In the genomic region with DNA sequence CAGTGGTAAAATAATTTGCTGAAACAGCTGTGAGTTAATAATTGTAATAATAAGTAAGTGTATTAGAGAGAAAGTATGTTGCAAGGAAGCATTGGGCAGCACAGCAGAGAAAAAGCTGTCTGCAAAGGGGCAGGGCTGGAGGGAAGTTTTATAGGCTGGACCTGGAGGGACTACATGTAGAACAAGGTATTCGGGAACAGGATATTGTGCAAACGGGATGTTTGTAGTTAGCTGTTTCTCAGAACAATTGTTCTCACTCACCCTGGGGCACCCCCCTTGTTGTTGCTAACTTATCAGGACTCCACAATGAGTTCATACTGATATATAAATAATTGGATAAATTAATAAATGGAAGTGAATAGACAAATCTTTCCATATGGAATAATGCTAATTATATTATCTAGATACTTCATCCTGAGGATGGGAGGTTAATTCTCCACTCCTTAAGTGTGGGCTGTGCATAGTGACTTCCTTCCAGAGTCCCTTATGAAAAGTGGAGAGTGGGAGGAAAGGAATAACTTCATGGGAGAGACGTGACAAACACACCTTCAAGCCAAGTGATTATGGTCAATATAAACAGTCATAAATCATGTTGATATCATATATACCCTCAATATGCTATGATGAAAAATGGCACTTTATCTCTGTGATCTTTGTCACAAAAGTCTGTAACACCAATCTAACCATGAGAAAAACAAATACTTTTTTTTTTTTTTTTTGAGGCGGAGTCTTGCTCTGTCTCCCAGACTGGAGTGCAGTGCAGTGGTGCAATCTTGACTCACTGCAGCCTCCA, we compare ENCODE assay signal across 22 cellular contexts.
"Had no signal": no experiment of that assay in that cellular context is flagged by ENCODE, and none has a peak within 500 bp of the region (broad histone marks: within the 10 kb centered on the region; RNA-seq: fewer than 3 reads in every experiment).

No MANE protein-coding gene starts in this region.

- H3K4me1 ChIP-seq: adrenal gland, ascending aorta, left lung, testis had no signal

- H3K9me3 ChIP-seq: adrenal gland, ascending aorta, left lung, ovary, testis had no signal

- H3K27ac Mint-ChIP-seq: activated naive CD4-positive, alpha-beta T cell treated with anti-CD3 and anti-CD28 coated beads, Interleukin-2, amount 50 U/mL, for 72 hours; immature natural killer cell; mesothelial cell of epicardium; natural killer cell treated with Interleukin-12 subunit alpha and Interleukin-12 subunit beta and Interleukin-15 and Interleukin-18, amount 100 ng/mL, for 72 hours; stimulated activated memory B cell treated with anti-CD40 and anti-IgM and Interleukin-4, amounts not matched to agents 10 μg/mL and 1 μg/mL and 100 μg/mL, for 72 hours; type B pancreatic cell; WTC11 had no signal

- H3K4me1 Mint-ChIP-seq: central memory CD8-positive, alpha-beta T cell; immature natural killer cell; mesothelial cell of epicardium; stimulated activated memory B cell treated with anti-CD40 and anti-IgM and Interleukin-4, amounts not matched to agents 10 μg/mL and 1 μg/mL and 100 μg/mL, for 72 hours; WTC11 had no signal

- H3K27me3 ChIP-seq: adrenal gland, ascending aorta, brain microvascular endothelial cell, left lung, ovary, testis had no signal

- H3K36me3 Mint-ChIP-seq: activated naive CD4-positive, alpha-beta T cell treated with anti-CD3 and anti-CD28 coated beads, Interleukin-2, amount 50 U/mL, for 72 hours; immature natural killer cell; mesothelial cell of epicardium; natural killer cell treated with Interleukin-12 subunit alpha and Interleukin-12 subunit beta and Interleukin-15 and Interleukin-18, amount 100 ng/mL, for 72 hours; stimulated activated memory B cell treated with anti-CD40 and anti-IgM and Interleukin-4, amounts not matched to agents 10 μg/mL and 1 μg/mL and 100 μg/mL, for 72 hours; type B pancreatic cell; WTC11 had no signal

- H3K4me3 Mint-ChIP-seq: central memory CD8-positive, alpha-beta T cell; immature natural killer cell; mesothelial cell of epicardium; natural killer cell treated with Interleukin-12 subunit alpha and Interleukin-12 subunit beta and Interleukin-15 and Interleukin-18, amount 100 ng/mL, for 72 hours; stimulated activated memory B cell treated with anti-CD40 and anti-IgM and Interleukin-4, amounts not matched to agents 10 μg/mL and 1 μg/mL and 100 μg/mL, for 72 hours; type B pancreatic cell; WTC11 had no signal

- H3K36me3 ChIP-seq: adrenal gland, ascending aorta, brain microvascular endothelial cell, left lung, ovary had no signal

- H3K9me3 Mint-ChIP-seq: activated naive CD4-positive, alpha-beta T cell treated with anti-CD3 and anti-CD28 coated beads, Interleukin-2, amount 50 U/mL, for 72 hours; central memory CD8-positive, alpha-beta T cell; immature natural killer cell; natural killer cell treated with Interleukin-12 subunit alpha and Interleukin-12 subunit beta and Interleukin-15 and Interleukin-18, amount 100 ng/mL, for 72 hours; stimulated activated memory B cell treated with anti-CD40 and anti-IgM and Interleukin-4, amounts not matched to agents 10 μg/mL and 1 μg/mL and 100 μg/mL, for 72 hours; type B pancreatic cell had no signal

- H3K27me3 Mint-ChIP-seq: type B pancreatic cell had no signal

- FAIRE-seq: colon had no signal

- H3K4me3 ChIP-seq: adrenal gland, ascending aorta, left lung, lung, ovary, smooth muscle cell, testis had no signal

- DNase-seq: activated T-cell treated with anti-CD3 and anti-CD28 coated beads, Interleukin-2, amount 50 U/mL, for 1 hour; adrenal gland; brain microvascular endothelial cell; foreskin melanocyte; immature natural killer cell; left lung; ovary; stimulated activated CD4-positive, alpha-beta T cell treated with anti-CD3 and anti-CD28 coated beads, Interleukin-15, amount 100 ng/mL, for 24 hours; T-helper 9 cell; testis had no signal

- ATAC-seq: activated naive CD4-positive, alpha-beta T cell treated with anti-CD3 and anti-CD28 coated beads, Interleukin-2, amount 50 U/mL, for 72 hours; left lung; natural killer cell treated with Interleukin-12 subunit alpha and Interleukin-12 subunit beta and Interleukin-15 and Interleukin-18, amount 100 ng/mL, for 72 hours; sciatic nerve; stimulated activated memory B cell treated with anti-CD40 and anti-IgM and Interleukin-4, amounts not matched to agents 10 μg/mL and 1 μg/mL and 100 μg/mL, for 72 hours; WTC11 had no signal

- H3K4me2 ChIP-seq: smooth muscle cell had no signal

- H3K27ac ChIP-seq: adrenal gland, ascending aorta, brain microvascular endothelial cell, left lung, ovary, testis had no signal
